Comparison of ENCODE assay signal across 16 cellular contexts in genomic region chr11:72267956-72268617, GRCh38. TPM values are rescaled to one million over a fixed set of nuclear protein-coding genes. Genes with fewer than 3 reads are reported as not detected.
DNase-seq lines count a peak whose midpoint lies in the region; ATAC-seq, FAIRE-seq and TF ChIP-seq lines count a peak whose summit lies in the region.
"Had no signal": no experiment of that assay in that cellular context is flagged by ENCODE, and none has a peak within 500 bp of the region (broad histone marks: within the 10 kb centered on the region; RNA-seq: fewer than 3 reads in every experiment).

No MANE protein-coding gene starts in this region.

- no peaks in the 10 kb centered on the region for H3K27me3 ChIP-seq in SK-N-SH (ENCODE audit: insufficient read depth)
- H3K27me3 ChIP-seq in MM.1S (replicated peaks; ENCODE audit: insufficient read depth, low read length), result no peaks in the 10 kb centered on the region
- H3K27me3 ChIP-seq: BE2C had no signal

- peaks cover 13% of the 10 kb centered on the region for H3K4me1 Mint-ChIP-seq in endothelial cell (ENCODE audit: unreplicated experiment)

- DNase-seq in SK-N-SH, result no peak
- DNase-seq in MM.1S, result no peak
- DNase-seq in endothelial cell (ENCODE audit: low spot score), result no peak
- DNase-seq in NCI-H446 treated with DMSO at 0.1 percent for 48 hours (lab: John Stamatoyannopoulos, UW), result no peak
- DNase-seq: BE2C; CD4-positive, alpha-beta memory T cell; DMS79; HCEC 1CT; HFFc6 had no signal

- no peak for TF ChIP-seq EP300 in SK-N-SH (IDR thresholded peaks at IDR 0.05; ENCODE audit: borderline replicate concordance in 1 of 2, low read depth in 1 of 2, low read length in 1 of 2)

- H3K9me2 ChIP-seq in SK-N-SH, result no peaks in the 10 kb centered on the region
- H3K9me2 ChIP-seq in MM.1S (replicated peaks; ENCODE audit: insufficient read depth, low read length), result no peaks in the 10 kb centered on the region

- peak; percentile 82 for FAIRE-seq in TTC549 (lab: Jason Lieb, UNC)
- FAIRE-seq: A549 had no signal

- H4K20me1 ChIP-seq in SK-N-SH (ENCODE audit: insufficient read depth) (no peaks in the 10 kb centered on the region), MM.1S (ENCODE audit: insufficient read depth, low read length) (no peaks in the 10 kb centered on the region)

- H2AFZ ChIP-seq in SK-N-SH (ENCODE audit: low read depth) (peak overlapping the region; percentile 31; the same call in 1 of the 2 replicates), MM.1S (ENCODE audit: low read length) (no peak overlapping the region)

- no peak overlapping the region for H3K4me3 Mint-ChIP-seq in endothelial cell (ENCODE audit: unreplicated experiment)
- H3K4me3 Mint-ChIP-seq: CD4-positive, alpha-beta memory T cell; HFFc6 had no signal

- H3K9me3 ChIP-seq in SK-N-SH (no peaks in the 10 kb centered on the region), MM.1S (replicated peaks; ENCODE audit: insufficient read depth, low read length) (no peaks in the 10 kb centered on the region)
- H3K9me3 ChIP-seq: A549, BE2C had no signal

- H3F3A ChIP-seq in SK-N-SH (replicated peaks; ENCODE audit: insufficient read depth) (no peaks in the 10 kb centered on the region), MM.1S (ENCODE audit: insufficient read depth, low read length) (no peaks in the 10 kb centered on the region)

- no peak overlapping the region for H3K27ac Mint-ChIP-seq in endothelial cell (ENCODE audit: unreplicated experiment)
- H3K27ac Mint-ChIP-seq: CD4-positive, alpha-beta memory T cell; HFFc6 had no signal

- H3K4me3 ChIP-seq in SK-N-SH (ENCODE audit: low read depth in 2 of 2, low read length in 1 of 2), result no peak overlapping the region
- H3K4me3 ChIP-seq in MM.1S (ENCODE audit: low read length), result no peak overlapping the region
- H3K4me3 ChIP-seq: A549 had no signal

- TF ChIP-seq RAD21 in SK-N-SH (IDR thresholded peaks at IDR 0.05; ENCODE audit: low read length), result no peak

- H3K9ac ChIP-seq in SK-N-SH, result no peak overlapping the region
- no peak overlapping the region for H3K9ac ChIP-seq in MM.1S (ENCODE audit: low read length)

- no peaks in the 10 kb centered on the region for H3K9me3 Mint-ChIP-seq in endothelial cell (ENCODE audit: unreplicated experiment)
- H3K9me3 Mint-ChIP-seq: CD4-positive, alpha-beta memory T cell; HFFc6 had no signal

- H3K27ac ChIP-seq in SK-N-SH (ENCODE audit: low read depth in 2 of 2, low read length in 1 of 2) (no peak overlapping the region), MM.1S (ENCODE audit: low read length) (peak overlapping the region; percentile 25; the same call in 1 of the 2 replicates)
- H3K27ac ChIP-seq: A549 had no signal

- no peak overlapping the region for H3K4me2 ChIP-seq in SK-N-SH
- H3K4me2 ChIP-seq in MM.1S (ENCODE audit: low read depth, low read length), result peak overlapping the region; percentile 31; the same call in 1 of the 2 replicates
- H3K4me2 ChIP-seq: A549 had no signal

- no peak for TF ChIP-seq CTCF in SK-N-SH (IDR thresholded peaks at IDR 0.05)
- no peak for TF ChIP-seq CTCF in MM.1S (IDR thresholded peaks at IDR 0.05; ENCODE audit: low read length)
- TF ChIP-seq CTCF in endothelial cell (IDR thresholded peaks at IDR 0.05; ENCODE audit: unreplicated experiment), result no peak

- no peaks in the 10 kb centered on the region for H3K36me3 ChIP-seq in SK-N-SH (replicated peaks in 1 of 2; ENCODE audit: control insufficient read depth in 1 of 2, insufficient read depth in 2 of 2, low read length in 1 of 2)
- H3K36me3 ChIP-seq in MM.1S (replicated peaks; ENCODE audit: insufficient read depth, low read length), result no peaks in the 10 kb centered on the region
- H3K36me3 ChIP-seq: BE2C had no signal

- POLR2A ChIA-PET in SK-N-SH (lab: Yijun Ruan, JAX), result interaction anchor here (0.6 to 2.3 kb wide), 2 partner anchors 24 to 25 kb away, joined by 3 to 9 read pairs; partner anchors contain the start of gene PHOX2A

- H3K79me2 ChIP-seq in SK-N-SH (ENCODE audit: insufficient read depth) (no peaks in the 10 kb centered on the region), MM.1S (ENCODE audit: low read length) (no peaks in the 10 kb centered on the region)

- peaks cover 3% of the 10 kb centered on the region for H3K27me3 Mint-ChIP-seq in endothelial cell (ENCODE audit: unreplicated experiment)

- 89% methylated on average over 2 of the region's 2 CpGs for WGBS in SK-N-SH (ENCODE audit: low lambda C conversion rate)

- H3K36me3 Mint-ChIP-seq in endothelial cell (ENCODE audit: low read depth, unreplicated experiment), result no peaks in the 10 kb centered on the region
- H3K36me3 Mint-ChIP-seq: CD4-positive, alpha-beta memory T cell had no signal

- H3K4me1 ChIP-seq in SK-N-SH (ENCODE audit: control insufficient read depth in 1 of 2, insufficient read depth in 2 of 2, low read depth in 1 of 2, low read length in 1 of 2), result no peaks in the 10 kb centered on the region; a peak in 1 of 4 replicates
- H3K4me1 ChIP-seq in MM.1S (ENCODE audit: low read length), result peaks cover 11% of the 10 kb centered on the region
- H3K4me1 ChIP-seq: BE2C had no signal

- CTCF ChIA-PET in SK-N-SH (lab: Yijun Ruan, JAX), result interaction anchor here (1.3 to 1.5 kb wide), 2 partner anchors 13 to 203 kb away, joined by 3 read pairs; no protein-coding TSS in a partner anchor

- ATAC-seq in SK-N-SH treated with all-trans-retinoic acid at 6 μM for 48 hours, result no peak
- ATAC-seq in HG03439 (IDR thresholded peaks at IDR 0.05; ENCODE audit: unreplicated experiment), result no peak

TF ChIP-seq in SK-N-SH, 30 proteins besides CTCF, POLR2A, EP300 and RAD21 (continues in another document):
- TF ChIP-seq NRF1 (IDR thresholded peaks at IDR 0.05; ENCODE audit: low read depth, low read length) (no peak), MXI1 (IDR thresholded peaks at IDR 0.05; ENCODE audit: low read depth, low read length) (no peak), JUND (IDR thresholded peaks at IDR 0.05) (no peak), ZBTB33 (IDR thresholded peaks at IDR 0.05; ENCODE audit: borderline replicate concordance, low read depth) (no peak), CHD2 (IDR thresholded peaks at IDR 0.05; ENCODE audit: low read length, partially characterized antibody) (no peak), MAX (IDR thresholded peaks at IDR 0.05; ENCODE audit: low read depth) (no peak), RXRA (IDR thresholded peaks at IDR 0.05; ENCODE audit: borderline replicate concordance, low read depth) (no peak)

TF ChIP-seq in SK-N-SH treated with all-trans-retinoic acid at 6 μM for 48 hours, 23 proteins besides CTCF, POLR2A, EP300 and RAD21 (continues in another document):
- TF ChIP-seq CREB5 (CRISPR knock-in tag; IDR thresholded peaks at IDR 0.05; ENCODE audit: low read depth) (no peak), BACH2 (CRISPR knock-in tag; IDR thresholded peaks at IDR 0.05; ENCODE audit: borderline replicate concordance) (no peak), POU6F1 (CRISPR knock-in tag; IDR thresholded peaks at IDR 0.05; ENCODE audit: borderline replicate concordance, low read depth) (no peak), TCF4 (CRISPR knock-in tag; IDR thresholded peaks at IDR 0.05; ENCODE audit: borderline replicate concordance) (no peak), PATZ1 (CRISPR knock-in tag; IDR thresholded peaks at IDR 0.05; ENCODE audit: borderline replicate concordance) (no peak)

RNA-seq across cellular contexts. Expression of gene PHOX2A, which starts 24.1 kb away (rescaled TPM):
- polyA plus RNA-seq in SK-N-SH (2012; rRNA removed), result 65.0 and 75.6 TPM in 2 replicates
- polyA plus RNA-seq in SK-N-SH (2012; cell fraction: cytosol; rRNA removed), result 38.6 and 72.8 TPM in 2 replicates
- polyA plus RNA-seq in SK-N-SH (2012; cell fraction: nucleus; rRNA removed), result 47.3 and 62.5 TPM in 2 replicates
- not detected for total RNA-seq in endothelial cell (ENCODE audit: unreplicated experiment)
- total RNA-seq: CD4-positive, alpha-beta memory T cell; G401; H4; HFFc6 had no signal
- polyA plus RNA-seq: A549; AG04450; CD4-positive, alpha-beta memory T cell had no signal

RNA-seq across cellular contexts. Expression of gene INPPL1, which starts 43.5 kb away (rescaled TPM):
- 123 and 138 TPM in 2 replicates for polyA plus RNA-seq in SK-N-SH (2012; rRNA removed)
- polyA plus RNA-seq in SK-N-SH (2012; cell fraction: cytosol; rRNA removed), result 26.6 and 41.4 TPM in 2 replicates
- 712 and 808 TPM in 2 replicates for polyA plus RNA-seq in SK-N-SH (2012; cell fraction: nucleus; rRNA removed)
- total RNA-seq in endothelial cell (ENCODE audit: unreplicated experiment), result 168 TPM

RNA-seq across cellular contexts. Expression of gene FOLR2, which starts 51.5 kb away (rescaled TPM):
- polyA plus RNA-seq in SK-N-SH (2012; rRNA removed), result not detected in 2 replicates
- not detected in 2 replicates for polyA plus RNA-seq in SK-N-SH (2012; cell fraction: cytosol; rRNA removed)
- polyA plus RNA-seq in SK-N-SH (2012; cell fraction: nucleus; rRNA removed), result not detected in 2 replicates
- not detected for total RNA-seq in endothelial cell (ENCODE audit: unreplicated experiment)
- total RNA-seq: CD4-positive, alpha-beta memory T cell; G401; H4; HFFc6 had no signal
- polyA plus RNA-seq: A549; AG04450; CD4-positive, alpha-beta memory T cell had no signal
